In genomic region chr22:38697055-38697980, GRCh38 we compare ENCODE assay signal across 8 cellular contexts. TPM values are rescaled to one million over a fixed set of nuclear protein-coding genes. Genes with fewer than 3 reads are reported as not detected.
DNase-seq lines count a peak whose midpoint lies in the region; ATAC-seq and TF ChIP-seq lines count a peak whose summit lies in the region.

No MANE protein-coding gene starts in this region.

- H3K4me3 ChIP-seq in uterus: no peak overlapping the region

- H3K9me3 Mint-ChIP-seq in activated naive CD4-positive, alpha-beta T cell treated with anti-CD3 and anti-CD28 coated beads, Interleukin-2, amount 10 ng/mL, durations not matched to agents 7 days and 5 days: no peaks in the 10 kb centered on the region
- H3K9me3 Mint-ChIP-seq in MCF 10A (ENCODE audit: unreplicated experiment): no peaks in the 10 kb centered on the region

- H3K27ac Mint-ChIP-seq in activated naive CD4-positive, alpha-beta T cell treated with anti-CD3 and anti-CD28 coated beads, Interleukin-2, amount 10 ng/mL, durations not matched to agents 7 days and 5 days: peak overlapping the region; percentile 93
- H3K27ac Mint-ChIP-seq in MCF 10A (ENCODE audit: low read depth, unreplicated experiment): peak overlapping the region; percentile 81

- no peak for TF ChIP-seq POLR2A in uterus (IDR thresholded peaks at IDR 0.05)

- no peaks in the 10 kb centered on the region for H3K27me3 ChIP-seq in uterus

- TF ChIP-seq CTCF in MCF 10A (IDR thresholded peaks at IDR 0.05; ENCODE audit: unreplicated experiment): no peak
- no peak for TF ChIP-seq CTCF in uterus (IDR thresholded peaks at IDR 0.05)

- peaks cover 48% of the 10 kb centered on the region for H3K36me3 Mint-ChIP-seq in activated naive CD4-positive, alpha-beta T cell treated with anti-CD3 and anti-CD28 coated beads, Interleukin-2, amount 10 ng/mL, durations not matched to agents 7 days and 5 days
- H3K36me3 Mint-ChIP-seq in MCF 10A (ENCODE audit: insufficient read depth, unreplicated experiment): peaks cover 32% of the 10 kb centered on the region

- peak overlapping the region; percentile 58 for H3K4me3 Mint-ChIP-seq in activated naive CD4-positive, alpha-beta T cell treated with anti-CD3 and anti-CD28 coated beads, Interleukin-2, amount 10 ng/mL, durations not matched to agents 7 days and 5 days
- H3K4me3 Mint-ChIP-seq in MCF 10A (ENCODE audit: unreplicated experiment): peak overlapping the region; percentile 79

- CTCF ChIA-PET in activated naive CD4-positive, alpha-beta T cell treated with anti-CD3 and anti-CD28 coated beads, Interleukin-2, amount 10 ng/mL, durations not matched to agents 7 days and 5 days (lab: Charles Lee): interaction anchor here (1.7 to 4.7 kb wide), 2 partner anchors 10 to 15 kb away, joined by 4 to 30 read pairs; partner anchors contain the start of gene TOMM22
- CTCF ChIA-PET in MCF 10A (lab: Yijun Ruan, JAX): interaction anchor here (0.6 to 4.9 kb wide), 3 partner anchors 14 to 645 kb away, joined by 3 to 40 read pairs (median 3); partner anchors contain the start of genes TMEM184B and TOMM22

- no peaks in the 10 kb centered on the region for H3K36me3 ChIP-seq in uterus

- POLR2A ChIA-PET in MCF 10A (lab: Yijun Ruan, JAX): interaction anchor here (0.5 to 8.7 kb wide), 15 partner anchors 9 to 1966 kb away, joined by 3 to 223 read pairs (median 4); partner anchors contain the start of genes CBY1, FAM227A, GTPBP1 and MICALL1

- H3K27ac ChIP-seq in uterus: peak overlapping the region; percentile 25 to 56

- no peak for DNase-seq in activated naive CD4-positive, alpha-beta T cell treated with anti-CD3 and anti-CD28 coated beads, Interleukin-2, amount 10 ng/mL, durations not matched to agents 7 days and 5 days
- no peak for DNase-seq in activated naive CD4-positive, alpha-beta T cell treated with anti-CD3 and anti-CD28 coated beads, Interleukin-2, amount 50 U/mL, for 16 hours
- DNase-seq in MCF 10A (ENCODE audit: unreplicated experiment): no peak
- DNase-seq in lung microvascular endothelial cell (ENCODE audit: low read depth in 2 of 2): peak; percentile 50 to 57
- DNase-seq in uterus: no peak
- DNase-seq in NOMO-1 (lab: John Stamatoyannopoulos, UW; ENCODE audit: unreplicated experiment in 2 of 2): no peak
- no peak for DNase-seq in stimulated activated naive CD4-positive, alpha-beta T cell treated with Interleukin-2 at 50 U/mL for 16 hours (lab: John Stamatoyannopoulos, UW)
- no peak for DNase-seq in left lobe of liver (ENCODE audit: low spot score)

- no peak for ATAC-seq in left lobe of liver

- BruUV-seq in MCF 10A (replicated peaks; lab: Mats Ljungman, UMichigan): no TSS peak

- H3K9me3 ChIP-seq in uterus: no peaks in the 10 kb centered on the region

- peaks cover 0 to 22% of the 10 kb centered on the region in 2 donors for H3K4me1 ChIP-seq in uterus

- H3K4me1 Mint-ChIP-seq in activated naive CD4-positive, alpha-beta T cell treated with anti-CD3 and anti-CD28 coated beads, Interleukin-2, amount 10 ng/mL, durations not matched to agents 7 days and 5 days: peaks cover 63% of the 10 kb centered on the region
- peaks cover 33% of the 10 kb centered on the region for H3K4me1 Mint-ChIP-seq in MCF 10A (ENCODE audit: insufficient read depth, unreplicated experiment)

- intact Hi-C loops in MCF 10A (cut with micrococcal nuclease): no loop called here
- intact Hi-C loops in uterus (cut with DNase I; ENCODE audit: low total_unique reads): no loop called here

- peaks cover 9% of the 10 kb centered on the region for H3K27me3 Mint-ChIP-seq in activated naive CD4-positive, alpha-beta T cell treated with anti-CD3 and anti-CD28 coated beads, Interleukin-2, amount 10 ng/mL, durations not matched to agents 7 days and 5 days
- no peaks in the 10 kb centered on the region for H3K27me3 Mint-ChIP-seq in MCF 10A (ENCODE audit: insufficient read depth, unreplicated experiment)

RNA-seq across cellular contexts. Expression of gene JOSD1, which starts 3.4 kb away (rescaled TPM):
- total RNA-seq in MCF 10A (2022): 84.9 and 86.9 TPM in 2 replicates
- total RNA-seq in lung microvascular endothelial cell: 60.4 and 75.6 TPM in 2 replicates
- 10 to 100 TPM; 24.4 to 57.9 (median 40.2) TPM for total RNA-seq in uterus
- total RNA-seq in left lobe of liver: 16.6 TPM

RNA-seq across cellular contexts. Expression of gene GTPBP1, which starts 8.4 kb away (rescaled TPM):
- total RNA-seq in MCF 10A (2022): 62.5 and 66.4 TPM in 2 replicates
- 14.4 and 18.1 TPM in 2 replicates for total RNA-seq in lung microvascular endothelial cell
- total RNA-seq in uterus: 10 to 100 TPM; 16.2 to 71.5 (median 56.1) TPM
- 14.4 TPM for total RNA-seq in left lobe of liver

RNA-seq across cellular contexts. Expression of gene TOMM22, which starts 15.6 kb away (rescaled TPM):
- total RNA-seq in MCF 10A (2022) (60.4 and 71.5 TPM in 2 replicates), lung microvascular endothelial cell (68.2 and 74.8 TPM in 2 replicates), uterus (10 to 100 TPM; 17.6 to 62.5 (median 48.4) TPM), left lobe of liver (29.0 TPM)

RNA-seq across cellular contexts. Expression of gene CBY1, which starts 40.9 kb away (rescaled TPM):
- total RNA-seq in MCF 10A (2022) (40.6 and 42.1 TPM in 2 replicates), lung microvascular endothelial cell (15.7 TPM in 2 replicates), uterus (10 to 100 TPM; 10.5 to 42.8 (median 28.6) TPM), left lobe of liver (13.7 TPM)

RNA-seq across cellular contexts. Expression of gene FAM227A, which starts 41.1 kb away (rescaled TPM):
- total RNA-seq in MCF 10A (2022) (2.3 and 2.6 TPM in 2 replicates), lung microvascular endothelial cell (under 0.01 and 0.20 TPM in 2 replicates), uterus (10 to 100 TPM in 1 of 4 donors, 1 to 10 TPM in 3; 1.5 to 10.4 (median 4.6) TPM), left lobe of liver (0.03 TPM)

Comparison
In these comparisons a context has a peak if more than half of its experiments do, and no peak if none do; other contexts are left out.
1. DNase-seq: peak in lung microvascular endothelial cell (2 of 2); none in activated naive CD4-positive, alpha-beta T cell treated with anti-CD3 and anti-CD28 coated beads, Interleukin-2, amount 10 ng/mL, durations not matched to agents 7 days and 5 days (single experiment), activated naive CD4-positive, alpha-beta T cell treated with anti-CD3 and anti-CD28 coated beads, Interleukin-2, amount 50 U/mL, for 16 hours (single experiment), MCF 10A (single experiment), uterus (0 of 2), NOMO-1 (0 of 2), stimulated activated naive CD4-positive, alpha-beta T cell treated with Interleukin-2 at 50 U/mL for 16 hours (single experiment) and left lobe of liver (single experiment).